In genomic region chr2:47271054-47272000, GRCh38 we compare ENCODE assay signal across 8 cellular contexts.
A peak's percentile ranks its signal among the peaks of the same experiment; 100 is the strongest.
DNase-seq lines count a peak whose midpoint lies in the region; ATAC-seq and TF ChIP-seq lines count a peak whose summit lies in the region.

No MANE protein-coding gene starts in this region.

- TF ChIP-seq CTCF in coronary artery (IDR thresholded peaks at IDR 0.05), result no peak
- TF ChIP-seq CTCF in sigmoid colon (IDR thresholded peaks at IDR 0.05), result no peak

- H3K4me1 ChIP-seq in sigmoid colon, result peaks cover 3 to 46% (median 37%) of the 10 kb centered on the region in 4 donors

- ATAC-seq in GM18511 (IDR thresholded peaks at IDR 0.05; ENCODE audit: unreplicated experiment), result peak; percentile 5
- ATAC-seq in GM19023 (IDR thresholded peaks at IDR 0.05; ENCODE audit: unreplicated experiment), result no peak
- ATAC-seq in HG03354 (IDR thresholded peaks at IDR 0.05; ENCODE audit: poor library complexity, severe bottlenecking, unreplicated experiment), result no peak

- 43 to 77% methylated on average over 9 of the region's 9 CpGs for WGBS in sigmoid colon, 2 donors

- H3K27ac ChIP-seq in coronary artery (peak overlapping the region; percentile 8 to 83), sigmoid colon (peak overlapping the region; percentile 56 to 82 (median 79))

- H3K36me3 ChIP-seq in sigmoid colon, result no peaks in the 10 kb centered on the region

- H3K4me3 ChIP-seq in coronary artery (no peak overlapping the region), sigmoid colon (no peak overlapping the region)

- TF ChIP-seq EP300 in sigmoid colon (IDR thresholded peaks at IDR 0.05), result no peak

- no peak for TF ChIP-seq POLR2A in sigmoid colon (IDR thresholded peaks at IDR 0.05)

- H3K27me3 ChIP-seq in sigmoid colon, result no peaks in the 10 kb centered on the region

- no peaks in the 10 kb centered on the region for H3K9me3 ChIP-seq in sigmoid colon

- intact Hi-C loops in sigmoid colon (cut with DNase I), result loop anchor here (5.0 kb wide), 1 partner anchor 39 kb away; no protein-coding TSS in a partner anchor

- peak; percentile 14 for DNase-seq in NCI-H2171 (lab: John Stamatoyannopoulos, UW)
- DNase-seq in coronary artery (ENCODE audit: low spot score), result no peak
- DNase-seq in sigmoid colon, result no peak
- no peak for DNase-seq in GF-D8 (lab: John Stamatoyannopoulos, UW)
- DNase-seq in hepatic stellate cell (ENCODE audit: low spot score), result no peak
